Comparison of ENCODE assay signal across 18 cellular contexts in genomic region chr3:182940266-182940808, GRCh38.
"Had no signal": no experiment of that assay in that cellular context is flagged by ENCODE, and none has a peak within 500 bp of the region (broad histone marks: within the 10 kb centered on the region; RNA-seq: fewer than 3 reads in every experiment).

No MANE protein-coding gene starts in this region.

- H3K9me3 Mint-ChIP-seq: naive thymus-derived CD4-positive, alpha-beta T cell had no signal

- H3K27me3 Mint-ChIP-seq: naive thymus-derived CD4-positive, alpha-beta T cell had no signal

- H3K4me3 Mint-ChIP-seq: naive thymus-derived CD4-positive, alpha-beta T cell had no signal

- ATAC-seq: left cardiac atrium; naive thymus-derived CD4-positive, alpha-beta T cell; sciatic nerve; SK-N-SH treated with all-trans-retinoic acid at 6 μM for 48 hours had no signal

- DNase-seq: activated CD4-positive, alpha-beta T cell treated with anti-CD3 and anti-CD28 coated beads, Interleukin-2, amount 50 U/mL, for 4 hours; activated CD4-positive, CD25-positive, alpha-beta regulatory T cell; activated CD8-positive, alpha-beta memory T cell treated with anti-CD3 and anti-CD28 coated beads, Interleukin-2, amount 50 U/mL, for 48 hours; activated naive CD4-positive, alpha-beta T cell treated with Interleukin-2 at 50 U/mL for 16 hours; amniotic stem cell; dermis blood vessel endothelial cell; effector memory CD4-positive, alpha-beta T cell; esophagus squamous epithelium; left cardiac atrium; mesenchymal stem cell; naive thymus-derived CD4-positive, alpha-beta T cell; SIG-M5; stimulated activated CD4-positive, alpha-beta T cell treated with anti-CD3 and anti-CD28 coated beads, Interleukin-4, amount 100 ng/mL, for 1 hour; T-helper 1 cell; T-helper 9 cell; thyroid gland had no signal
